Comparison of ENCODE assay signal across 11 cellular contexts in genomic region chr4:153758688-153759406, GRCh38. TPM values are rescaled to one million over a fixed set of nuclear protein-coding genes. Genes with fewer than 3 reads are reported as not detected.
A peak's percentile ranks its signal among the peaks of the same experiment; 100 is the strongest.
DNase-seq lines count a peak whose midpoint lies in the region; ATAC-seq lines count a peak whose summit lies in the region.
"Had no signal": no experiment of that assay in that cellular context is flagged by ENCODE, and none has a peak within 500 bp of the region (broad histone marks: within the 10 kb centered on the region; RNA-seq: fewer than 3 reads in every experiment).

No MANE protein-coding gene starts in this region.

- intact Hi-C loops in activated CD4-positive, alpha-beta T cell treated with anti-CD3 and anti-CD28 coated beads, Interleukin-2, amount 10 ng/mL, durations not matched to agents 24 days and 14 days (cut with micrococcal nuclease), result no loop called here
- intact Hi-C loops in posterior vena cava (cut with DNase I), result no loop called here

- peak overlapping the region; percentile 33 for H3K4me3 Mint-ChIP-seq in activated CD4-positive, alpha-beta T cell treated with anti-CD3 and anti-CD28 coated beads, Interleukin-2, amount 10 ng/mL, durations not matched to agents 24 days and 14 days
- H3K4me3 Mint-ChIP-seq in immature natural killer cell, result peak overlapping the region in 4 of 5 donors; percentile 6 to 56 (median 30)
- peak overlapping the region; percentile 42 to 49 for H3K4me3 Mint-ChIP-seq in stimulated activated naive B cell treated with anti-CD40 and anti-IgM and Interleukin-4, amounts not matched to agents 10 μg/mL and 1 μg/mL and 100 μg/mL, for 72 hours

- H3K9me3 Mint-ChIP-seq in activated CD4-positive, alpha-beta T cell treated with anti-CD3 and anti-CD28 coated beads, Interleukin-2, amount 10 ng/mL, durations not matched to agents 24 days and 14 days, result peaks cover 4% of the 10 kb centered on the region
- peaks cover 0 to 5% (median 2%) of the 10 kb centered on the region in 6 donors for H3K9me3 Mint-ChIP-seq in immature natural killer cell
- peaks cover 0 to 2% of the 10 kb centered on the region in 2 donors for H3K9me3 Mint-ChIP-seq in stimulated activated naive B cell treated with anti-CD40 and anti-IgM and Interleukin-4, amounts not matched to agents 10 μg/mL and 1 μg/mL and 100 μg/mL, for 72 hours

- peak overlapping the region; percentile 75 for H3K27ac ChIP-seq in angular gyrus (ENCODE audit: low read depth, low read length)

- H3K36me3 Mint-ChIP-seq in activated CD4-positive, alpha-beta T cell treated with anti-CD3 and anti-CD28 coated beads, Interleukin-2, amount 10 ng/mL, durations not matched to agents 24 days and 14 days (ENCODE audit: low read depth), result no peaks in the 10 kb centered on the region
- no peaks in the 10 kb centered on the region for H3K36me3 Mint-ChIP-seq in immature natural killer cell
- no peaks in the 10 kb centered on the region for H3K36me3 Mint-ChIP-seq in stimulated activated naive B cell treated with anti-CD40 and anti-IgM and Interleukin-4, amounts not matched to agents 10 μg/mL and 1 μg/mL and 100 μg/mL, for 72 hours

- DNase-seq in activated CD4-positive, alpha-beta T cell treated with anti-CD3 and anti-CD28 coated beads, Interleukin-2, amount 10 ng/mL, durations not matched to agents 24 days and 14 days, result peak; percentile 52
- DNase-seq in activated CD4-positive, alpha-beta T cell treated with anti-CD3 and anti-CD28 coated beads for 4 hours, result no peak
- DNase-seq in immature natural killer cell (no peak), COR-L47 (lab: John Stamatoyannopoulos, UW) (no peak), posterior vena cava (ENCODE audit: low spot score) (no peak)
- DNase-seq in stimulated activated naive B cell treated with anti-CD40 and anti-IgM and Interleukin-4, amounts not matched to agents 10 μg/mL and 1 μg/mL and 100 μg/mL, for 72 hours, result no peak
- DNase-seq: activated effector memory CD4-positive, alpha-beta T cell treated with Interleukin-2 at 50 U/mL for 16 hours; MV-4-11 had no signal

- H3K27me3 Mint-ChIP-seq in activated CD4-positive, alpha-beta T cell treated with anti-CD3 and anti-CD28 coated beads, Interleukin-2, amount 10 ng/mL, durations not matched to agents 24 days and 14 days, result peaks cover 65% of the 10 kb centered on the region
- H3K27me3 Mint-ChIP-seq in immature natural killer cell (ENCODE audit: low read depth in 3 of 3), result peaks cover 14 to 27% (median 15%) of the 10 kb centered on the region in 3 donors
- H3K27me3 Mint-ChIP-seq in stimulated activated naive B cell treated with anti-CD40 and anti-IgM and Interleukin-4, amounts not matched to agents 10 μg/mL and 1 μg/mL and 100 μg/mL, for 72 hours, result peaks cover 46 to 53% of the 10 kb centered on the region in 2 donors

- no peak overlapping the region for H3K27ac Mint-ChIP-seq in activated CD4-positive, alpha-beta T cell treated with anti-CD3 and anti-CD28 coated beads, Interleukin-2, amount 10 ng/mL, durations not matched to agents 24 days and 14 days
- no peak overlapping the region for H3K27ac Mint-ChIP-seq in immature natural killer cell
- H3K27ac Mint-ChIP-seq in stimulated activated naive B cell treated with anti-CD40 and anti-IgM and Interleukin-4, amounts not matched to agents 10 μg/mL and 1 μg/mL and 100 μg/mL, for 72 hours, result no peak overlapping the region

- peaks cover 2% of the 10 kb centered on the region for H3K4me1 Mint-ChIP-seq in activated CD4-positive, alpha-beta T cell treated with anti-CD3 and anti-CD28 coated beads, Interleukin-2, amount 10 ng/mL, durations not matched to agents 24 days and 14 days
- peaks cover 0 to 2% of the 10 kb centered on the region in 2 donors for H3K4me1 Mint-ChIP-seq in immature natural killer cell
- H3K4me1 Mint-ChIP-seq in stimulated activated naive B cell treated with anti-CD40 and anti-IgM and Interleukin-4, amounts not matched to agents 10 μg/mL and 1 μg/mL and 100 μg/mL, for 72 hours, result peaks cover 0 to 5% of the 10 kb centered on the region in 2 donors

- no peak for ATAC-seq in stimulated activated naive B cell treated with anti-CD40 and anti-IgM and Interleukin-4, amounts not matched to agents 10 μg/mL and 1 μg/mL and 100 μg/mL, for 72 hours (replicated peaks)
- no peak for ATAC-seq in HG03457 (IDR thresholded peaks at IDR 0.05; ENCODE audit: unreplicated experiment)

RNA-seq across cellular contexts. Expression of gene RNF175, which starts 1.0 kb away (rescaled TPM):
- not detected in 2 replicates for total RNA-seq in activated CD4-positive, alpha-beta T cell treated with anti-CD3 and anti-CD28 coated beads, Interleukin-2, amount 10 ng/mL, durations not matched to agents 24 days and 14 days
- not detected for polyA plus RNA-seq in immature natural killer cell
- total RNA-seq in posterior vena cava, result under 1 TPM in 1 of 2 donors, not detected in 1; 0.52 TPM
- polyA plus RNA-seq: AG04450 had no signal

RNA-seq across cellular contexts. Expression of gene SFRP2, which starts 30.0 kb away (rescaled TPM):
- not detected in 2 replicates for total RNA-seq in activated CD4-positive, alpha-beta T cell treated with anti-CD3 and anti-CD28 coated beads, Interleukin-2, amount 10 ng/mL, durations not matched to agents 24 days and 14 days
- polyA plus RNA-seq in immature natural killer cell, result not detected
- total RNA-seq in posterior vena cava, result 100 to 1,000 TPM; 157 to 313 TPM
- polyA plus RNA-seq: AG04450 had no signal

Comparison
In these comparisons a context has a peak if more than half of its experiments do, and no peak if none do; other contexts are left out.
1. RNA of gene SFRP2, which starts 30.0 kb away (total RNA-seq): 157 to 313 TPM in posterior vena cava; not detected in activated CD4-positive, alpha-beta T cell treated with anti-CD3 and anti-CD28 coated beads, Interleukin-2, amount 10 ng/mL, durations not matched to agents 24 days and 14 days; every median in the first group is over 100 times any median in the second.
2. Peak in every context shown above with its lines, with median percentiles within 50 percentile points of each other: H3K4me3 Mint-ChIP-seq.